Comparison of ENCODE assay signal across 10 cellular contexts in the genomic region with DNA sequence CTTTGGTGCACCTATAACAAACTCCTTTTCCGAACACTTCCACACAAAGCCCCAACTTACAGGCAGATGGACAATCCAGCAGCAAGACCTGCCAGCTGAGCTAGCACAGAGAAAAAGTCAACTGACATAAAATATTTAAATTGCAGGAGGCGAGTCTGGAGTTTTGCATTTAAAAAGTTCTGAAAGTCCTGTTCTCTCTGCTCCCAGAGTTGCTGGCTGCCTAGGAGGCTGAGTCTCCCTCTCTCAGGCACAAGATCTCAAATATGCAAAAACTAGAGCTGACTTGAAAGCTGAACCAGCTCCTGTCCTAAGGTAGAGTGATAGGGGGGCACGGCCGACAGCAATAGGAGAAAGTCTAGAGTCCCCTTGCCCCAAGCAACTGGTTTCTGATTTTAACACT. TPM values are rescaled to one million over a fixed set of nuclear protein-coding genes. Genes with fewer than 3 reads are reported as not detected.
DNase-seq lines count a peak whose midpoint lies in the region; ATAC-seq and TF ChIP-seq lines count a peak whose summit lies in the region.
"Had no signal": no experiment of that assay in that cellular context is flagged by ENCODE, and none has a peak within 500 bp of the region (broad histone marks: within the 10 kb centered on the region; RNA-seq: fewer than 3 reads in every experiment).

No MANE protein-coding gene starts in this region.

- H3K9me3 ChIP-seq in HUES6 (ENCODE audit: control insufficient read depth, insufficient read depth, low read depth, low read length): no peaks in the 10 kb centered on the region
- no peaks in the 10 kb centered on the region for H3K9me3 ChIP-seq in ectodermal cell (ENCODE audit: control insufficient read depth, low read length)
- H3K9me3 ChIP-seq in thoracic aorta: no peaks in the 10 kb centered on the region

- 3 to 4% methylated on average over 4 of the region's 4 CpGs for WGBS in ectodermal cell, 2 experiments

- H3K27me3 ChIP-seq in HUES6 (ENCODE audit: control insufficient read depth, insufficient read depth, low read length) (no peaks in the 10 kb centered on the region), ectodermal cell (ENCODE audit: control insufficient read depth, insufficient read depth, low read length, poor library complexity, severe bottlenecking) (no peaks in the 10 kb centered on the region), thoracic aorta (replicated peaks; ENCODE audit: insufficient read depth) (no peaks in the 10 kb centered on the region)

- H3K36me3 ChIP-seq in HUES6 (ENCODE audit: control insufficient read depth, insufficient read depth, low read length): no peaks in the 10 kb centered on the region
- H3K36me3 ChIP-seq in ectodermal cell (ENCODE audit: control insufficient read depth, insufficient read depth, low read length): no peaks in the 10 kb centered on the region
- no peaks in the 10 kb centered on the region for H3K36me3 ChIP-seq in thoracic aorta

- DNase-seq in medulla oblongata (ENCODE audit: extremely low spot score) (peak; percentile 21), thoracic aorta (ENCODE audit: low spot score) (no peak), NCI-H1436 treated with DMSO at 0.1 percent for 48 hours (lab: John Stamatoyannopoulos, UW) (no peak), pons (ENCODE audit: low spot score) (no peak)
- DNase-seq: activated CD4-positive, alpha-beta T cell treated with anti-CD3 and anti-CD28 coated beads, Interleukin-2, amount 10 ng/mL, durations not matched to agents 24 days and 14 days; mammary epithelial cell had no signal

- H3K4me1 ChIP-seq in HUES6 (ENCODE audit: control insufficient read depth, insufficient read depth, low read length): peaks cover 57% of the 10 kb centered on the region
- H3K4me1 ChIP-seq in ectodermal cell (ENCODE audit: control insufficient read depth, insufficient read depth, low read length): peaks cover 47% of the 10 kb centered on the region
- no peaks in the 10 kb centered on the region for H3K4me1 ChIP-seq in thoracic aorta (ENCODE audit: control insufficient read depth in 1 of 2, low read depth in 2 of 2)

- TF ChIP-seq CTCF in thoracic aorta (IDR thresholded peaks at IDR 0.05): no peak

- H3K9ac ChIP-seq in HUES6 (ENCODE audit: low read length): peak overlapping the region; percentile 72

- H3K4me3 ChIP-seq in HUES6 (ENCODE audit: low read depth, low read length) (peak overlapping the region; percentile 75), ectodermal cell (ENCODE audit: insufficient read depth, low read depth, low read length) (peak overlapping the region; percentile 67), thoracic aorta (peak overlapping the region; percentile 45)

- H3K27ac ChIP-seq in HUES6 (ENCODE audit: low read depth, low read length) (0 out of 2 replicates have a peak overlapping the region, but pooled peaks have one; percentile 44), ectodermal cell (ENCODE audit: insufficient read depth, low read depth, low read length, poor library complexity, severe bottlenecking) (no peak overlapping the region), thoracic aorta (no peak overlapping the region)

- ATAC-seq in thoracic aorta (ENCODE audit: insufficient number of reproducible peaks, low FRiP score, low read depth) (no peak), GM19467 (IDR thresholded peaks at IDR 0.05; ENCODE audit: unreplicated experiment) (no peak), HG02870 (IDR thresholded peaks at IDR 0.05; ENCODE audit: unreplicated experiment) (no peak)

RNA-seq across cellular contexts. Expression of gene LDB2, which starts 1.1 kb away (rescaled TPM):
- polyA plus RNA-seq in ectodermal cell (2013, experiment 1 of 4): 32.1 TPM
- polyA plus RNA-seq in ectodermal cell (2013, experiment 2 of 4): 24.9 TPM
- polyA plus RNA-seq in ectodermal cell (2013, experiment 3 of 4): 33.0 TPM
- polyA plus RNA-seq in ectodermal cell (2013, experiment 4 of 4): 28.7 TPM
- 10 to 100 TPM; 31.0 to 34.1 TPM for total RNA-seq in thoracic aorta
- total RNA-seq: activated CD4-positive, alpha-beta T cell treated with anti-CD3 and anti-CD28 coated beads, Interleukin-2, amount 10 ng/mL, durations not matched to agents 24 days and 14 days; mammary epithelial cell had no signal
- polyA plus RNA-seq: mammary epithelial cell had no signal
